ENCODE assay signal across 22 cellular contexts in genomic region chr20:61664741-61665320, GRCh38.
DNase-seq lines count a peak whose midpoint lies in the region; ATAC-seq and FAIRE-seq lines count a peak whose summit lies in the region.
"Had no signal": no experiment of that assay in that cellular context is flagged by ENCODE, and none has a peak within 500 bp of the region (broad histone marks: within the 10 kb centered on the region; RNA-seq: fewer than 3 reads in every experiment).

No MANE protein-coding gene starts in this region.

- intact Hi-C loops in right cardiac atrium (cut with DNase I) (no loop called here), Right ventricle myocardium superior (cut with DNase I) (no loop called here)

- no peaks in the 10 kb centered on the region for H3K4me1 ChIP-seq in right cardiac atrium (ENCODE audit: control insufficient read depth, insufficient read depth, low read length)

- DNase-seq in right cardiac atrium (peak in 2 of 3 donors; percentile 61 to 72), Right ventricle myocardium superior (no peak), HTR-8/SVneo (ENCODE audit: insufficient read length, low spot score) (no peak), hepatic stellate cell (ENCODE audit: low spot score) (peak; percentile 50), superior temporal gyrus (ENCODE audit: extremely low spot score) (peak; percentile 24), MV-4-11 (lab: John Stamatoyannopoulos, UW) (no peak), hypothalamus (lab: John Stamatoyannopoulos, UW) (no peak), NCI-H774 (lab: John Stamatoyannopoulos, UW) (no peak)
- DNase-seq: Calu3; CD8-positive, alpha-beta memory T cell; DMS153; GOT3; HCEC 1CT; Karpas-422; NCI-H1417; NCI-H187; NCI-H69 had no signal

- no peaks in the 10 kb centered on the region for H3K27me3 ChIP-seq in right cardiac atrium (ENCODE audit: control insufficient read depth, insufficient read depth)

- no peak overlapping the region for H3K4me3 ChIP-seq in right cardiac atrium (ENCODE audit: low read length)

- H3K27ac ChIP-seq in right cardiac atrium (ENCODE audit: low read length) = no peak overlapping the region
- H3K27ac ChIP-seq: C4-2B, RWPE1 had no signal

- FAIRE-seq in HTR-8/SVneo (lab: Jason Lieb, UNC) = peak; percentile 69
- FAIRE-seq: A204.1, GM12892 had no signal

- 50% methylated on average over 17 of the region's 17 CpGs for WGBS in right cardiac atrium

- peak in 1 of 2 donors; percentile 49 for ATAC-seq in right cardiac atrium
- ATAC-seq in Right ventricle myocardium superior (ENCODE audit: poor library complexity) = no peak
- ATAC-seq: SK-N-SH treated with all-trans-retinoic acid at 6 μM for 48 hours had no signal

- no peaks in the 10 kb centered on the region for H3K9me3 ChIP-seq in right cardiac atrium (ENCODE audit: control insufficient read depth, low read length)

Comparison
In these comparisons a context has a peak if more than half of its experiments do, and no peak if none do; other contexts are left out.
1. DNase-seq: peak in right cardiac atrium (2 of 3), hepatic stellate cell (single experiment) and superior temporal gyrus (single experiment); none in Right ventricle myocardium superior (single experiment), HTR-8/SVneo (single experiment), MV-4-11 (single experiment), hypothalamus (0 of 51) and NCI-H774 (single experiment).